In genomic region chr10:3776796-3777571, GRCh38 we compare ENCODE assay signal across 1 cellular context.
TF ChIP-seq lines count a peak whose summit lies in the region.

No MANE protein-coding gene starts in this region.

TF ChIP-seq in K562, 482 proteins besides CTCF, POLR2A, EP300 and RAD21 (continued from another document and continues in another):
- no peak for TF ChIP-seq RERE (CRISPR knock-in tag; IDR thresholded peaks at IDR 0.05; ENCODE audit: borderline replicate concordance)
- no peak for TF ChIP-seq CBFA2T2 (conservative IDR thresholded peaks at IDR 0.05)
- TF ChIP-seq TEAD1 (CRISPR knock-in tag; IDR thresholded peaks at IDR 0.05), result no peak
- no peak for TF ChIP-seq NRF1 (conservative IDR thresholded peaks at IDR 0.05 in 1 of 2, IDR thresholded peaks at IDR 0.05 in 1 of 2)
- TF ChIP-seq STAT5B (CRISPR knock-in tag; IDR thresholded peaks at IDR 0.05), result no peak
- TF ChIP-seq, protein P1, sequence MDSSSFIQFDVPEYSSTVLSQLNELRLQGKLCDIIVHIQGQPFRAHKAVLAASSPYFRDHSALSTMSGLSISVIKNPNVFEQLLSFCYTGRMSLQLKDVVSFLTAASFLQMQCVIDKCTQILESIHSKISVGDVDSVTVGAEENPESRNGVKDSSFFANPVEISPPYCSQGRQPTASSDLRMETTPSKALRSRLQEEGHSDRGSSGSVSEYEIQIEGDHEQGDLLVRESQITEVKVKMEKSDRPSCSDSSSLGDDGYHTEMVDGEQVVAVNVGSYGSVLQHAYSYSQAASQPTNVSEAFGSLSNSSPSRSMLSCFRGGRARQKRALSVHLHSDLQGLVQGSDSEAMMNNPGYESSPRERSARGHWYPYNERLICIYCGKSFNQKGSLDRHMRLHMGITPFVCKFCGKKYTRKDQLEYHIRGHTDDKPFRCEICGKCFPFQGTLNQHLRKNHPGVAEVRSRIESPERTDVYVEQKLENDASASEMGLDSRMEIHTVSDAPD (CRISPR knock-in tag; IDR thresholded peaks at IDR 0.05), result no peak
- TF ChIP-seq PYGO2 (tag; IDR thresholded peaks at IDR 0.05), result no peak
- no peak for TF ChIP-seq PTRF (tag; IDR thresholded peaks at IDR 0.05)
- TF ChIP-seq KLF1 (tag; IDR thresholded peaks at IDR 0.05), result no peak
- no peak for TF ChIP-seq NFATC3 (IDR thresholded peaks at IDR 0.05)
- TF ChIP-seq TFE3 (CRISPR knock-in tag; IDR thresholded peaks at IDR 0.05), result no peak
- TF ChIP-seq NCOA4 (IDR thresholded peaks at IDR 0.05; ENCODE audit: partially characterized antibody), result no peak
- TF ChIP-seq HDAC3 (IDR thresholded peaks at IDR 0.05; ENCODE audit: borderline replicate concordance, partially characterized antibody), result no peak
- TF ChIP-seq, protein P2, sequence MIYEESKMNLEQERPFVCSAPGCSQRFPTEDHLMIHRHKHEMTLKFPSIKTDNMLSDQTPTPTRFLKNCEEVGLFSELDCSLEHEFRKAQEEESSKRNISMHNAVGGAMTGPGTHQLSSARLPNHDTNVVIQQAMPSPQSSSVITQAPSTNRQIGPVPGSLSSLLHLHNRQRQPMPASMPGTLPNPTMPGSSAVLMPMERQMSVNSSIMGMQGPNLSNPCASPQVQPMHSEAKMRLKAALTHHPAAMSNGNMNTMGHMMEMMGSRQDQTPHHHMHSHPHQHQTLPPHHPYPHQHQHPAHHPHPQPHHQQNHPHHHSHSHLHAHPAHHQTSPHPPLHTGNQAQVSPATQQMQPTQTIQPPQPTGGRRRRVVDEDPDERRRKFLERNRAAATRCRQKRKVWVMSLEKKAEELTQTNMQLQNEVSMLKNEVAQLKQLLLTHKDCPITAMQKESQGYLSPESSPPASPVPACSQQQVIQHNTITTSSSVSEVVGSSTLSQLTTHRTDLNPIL (CRISPR knock-in tag; IDR thresholded peaks at IDR 0.05), result no peak
- TF ChIP-seq CTBP1 (IDR thresholded peaks at IDR 0.05; ENCODE audit: borderline replicate concordance), result no peak
- TF ChIP-seq STAT6 (CRISPR knock-in tag; IDR thresholded peaks at IDR 0.05), result no peak
- TF ChIP-seq SRSF1 (IDR thresholded peaks at IDR 0.05; ENCODE audit: low read depth, low read length), result no peak
- TF ChIP-seq NCOA6 (IDR thresholded peaks at IDR 0.05), result no peak
- no peak for TF ChIP-seq EGR1 (conservative IDR thresholded peaks at IDR 0.05)
- no peak for TF ChIP-seq HIVEP1 (CRISPR knock-in tag; IDR thresholded peaks at IDR 0.05)
- TF ChIP-seq MITF (IDR thresholded peaks at IDR 0.05), result no peak
- no peak for TF ChIP-seq KDM2B (CRISPR knock-in tag; IDR thresholded peaks at IDR 0.05)
- TF ChIP-seq, protein P3, sequence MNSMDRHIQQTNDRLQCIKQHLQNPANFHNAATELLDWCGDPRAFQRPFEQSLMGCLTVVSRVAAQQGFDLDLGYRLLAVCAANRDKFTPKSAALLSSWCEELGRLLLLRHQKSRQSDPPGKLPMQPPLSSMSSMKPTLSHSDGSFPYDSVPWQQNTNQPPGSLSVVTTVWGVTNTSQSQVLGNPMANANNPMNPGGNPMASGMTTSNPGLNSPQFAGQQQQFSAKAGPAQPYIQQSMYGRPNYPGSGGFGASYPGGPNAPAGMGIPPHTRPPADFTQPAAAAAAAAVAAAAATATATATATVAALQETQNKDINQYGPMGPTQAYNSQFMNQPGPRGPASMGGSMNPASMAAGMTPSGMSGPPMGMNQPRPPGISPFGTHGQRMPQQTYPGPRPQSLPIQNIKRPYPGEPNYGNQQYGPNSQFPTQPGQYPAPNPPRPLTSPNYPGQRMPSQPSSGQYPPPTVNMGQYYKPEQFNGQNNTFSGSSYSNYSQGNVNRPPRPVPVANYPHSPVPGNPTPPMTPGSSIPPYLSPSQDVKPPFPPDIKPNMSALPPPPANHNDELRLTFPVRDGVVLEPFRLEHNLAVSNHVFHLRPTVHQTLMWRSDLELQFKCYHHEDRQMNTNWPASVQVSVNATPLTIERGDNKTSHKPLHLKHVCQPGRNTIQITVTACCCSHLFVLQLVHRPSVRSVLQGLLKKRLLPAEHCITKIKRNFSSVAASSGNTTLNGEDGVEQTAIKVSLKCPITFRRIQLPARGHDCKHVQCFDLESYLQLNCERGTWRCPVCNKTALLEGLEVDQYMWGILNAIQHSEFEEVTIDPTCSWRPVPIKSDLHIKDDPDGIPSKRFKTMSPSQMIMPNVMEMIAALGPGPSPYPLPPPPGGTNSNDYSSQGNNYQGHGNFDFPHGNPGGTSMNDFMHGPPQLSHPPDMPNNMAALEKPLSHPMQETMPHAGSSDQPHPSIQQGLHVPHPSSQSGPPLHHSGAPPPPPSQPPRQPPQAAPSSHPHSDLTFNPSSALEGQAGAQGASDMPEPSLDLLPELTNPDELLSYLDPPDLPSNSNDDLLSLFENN (IDR thresholded peaks at IDR 0.05; ENCODE audit: low read depth in 2 of 2, low read length in 2 of 2), result no peak
- TF ChIP-seq HDAC2 (IDR thresholded peaks at IDR 0.05), result no peak
- no peak for TF ChIP-seq E2F8 (IDR thresholded peaks at IDR 0.05; ENCODE audit: low read depth, partially characterized antibody)
- no peak for TF ChIP-seq YY1 (IDR thresholded peaks at IDR 0.05; ENCODE audit: borderline replicate concordance in 1 of 3, control insufficient read depth in 1 of 3, extremely low read depth in 1 of 3, insufficient read depth in 3 of 3, insufficient read length in 1 of 3, insufficient replicate concordance in 2 of 3, low read depth in 1 of 3, low read length in 2 of 3)
- TF ChIP-seq BMI1 (IDR thresholded peaks at IDR 0.05; ENCODE audit: low read length), result no peak
- peak; percentile 37 to 38; a peak in 1 of 4 replicates for TF ChIP-seq MNT (conservative IDR thresholded peaks at IDR 0.05)
- TF ChIP-seq SRSF9 (IDR thresholded peaks at IDR 0.05; ENCODE audit: borderline replicate concordance, low read depth, low read length), result no peak
- TF ChIP-seq ZNF239 (CRISPR knock-in tag; IDR thresholded peaks at IDR 0.05), result no peak
- no peak for TF ChIP-seq JUNB (CRISPR knock-in tag; conservative IDR thresholded peaks at IDR 0.05)
- no peak for TF ChIP-seq ZNF778 (CRISPR knock-in tag; IDR thresholded peaks at IDR 0.05)
